In genomic region chrX:107450823-107451509, GRCh38 we compare ENCODE assay signal across 9 cellular contexts. TPM values are rescaled to one million over a fixed set of nuclear protein-coding genes. Genes with fewer than 3 reads are reported as not detected.
DNase-seq lines count a peak whose midpoint lies in the region; ATAC-seq and TF ChIP-seq lines count a peak whose summit lies in the region.
"Had no signal": no experiment of that assay in that cellular context is flagged by ENCODE, and none has a peak within 500 bp of the region (broad histone marks: within the 10 kb centered on the region; RNA-seq: fewer than 3 reads in every experiment).

No MANE protein-coding gene starts in this region.

- H3K27ac Mint-ChIP-seq in CD4-positive, alpha-beta T cell = no peak overlapping the region
- H3K27ac Mint-ChIP-seq in activated B cell treated with CpG ODN at 0.5 μM for 24 hours = no peak overlapping the region

- peaks cover 11% of the 10 kb centered on the region for H3K4me1 Mint-ChIP-seq in CD4-positive, alpha-beta T cell (ENCODE audit: low read depth)
- H3K4me1 Mint-ChIP-seq in activated B cell treated with CpG ODN at 0.5 μM for 24 hours = peaks cover 23% of the 10 kb centered on the region

- H3K4me3 Mint-ChIP-seq in CD4-positive, alpha-beta T cell = peak overlapping the region; percentile 70
- H3K4me3 Mint-ChIP-seq in activated B cell treated with CpG ODN at 0.5 μM for 24 hours = peak overlapping the region; percentile 77

- H3K27me3 Mint-ChIP-seq in CD4-positive, alpha-beta T cell = peaks cover 61% of the 10 kb centered on the region
- H3K27me3 Mint-ChIP-seq in activated B cell treated with CpG ODN at 0.5 μM for 24 hours = no peaks in the 10 kb centered on the region

- intact Hi-C loops in CD4-positive, alpha-beta T cell (cut with DNase I, micrococcal nuclease) = no loop called here
- intact Hi-C loops in activated B cell treated with CpG ODN at 0.5 μM for 24 hours (cut with micrococcal nuclease) = loop anchor here (1.0 to 10.0 kb wide), 2 partner anchors 177 to 324 kb away; partner anchors contain the start of genes NCBP2L, PRPS1 and TSC22D3
- intact Hi-C loops in left lung (cut with DNase I) = no loop called here

- POLR2A ChIA-PET in CD4-positive, alpha-beta T cell (lab: Charles Lee) = no interaction called here
- POLR2A ChIA-PET in activated B cell treated with CpG ODN at 0.5 μM for 24 hours (lab: Charles Lee) = interaction anchor here (0.9 kb wide), 1 partner anchor 9 kb away, joined by 3 read pairs; no protein-coding TSS in a partner anchor

- TF ChIP-seq CTCF in CD4-positive, alpha-beta T cell (IDR thresholded peaks at IDR 0.05) = no peak
- TF ChIP-seq CTCF in GM12874 (IDR thresholded peaks at IDR 0.05; ENCODE audit: insufficient read depth, low read depth, low read length) (peak; percentile 24; the same call in 1 of the 2 replicates), activated B cell treated with CpG ODN at 0.5 μM for 24 hours (IDR thresholded peaks at IDR 0.05) (no peak), left lung (IDR thresholded peaks at IDR 0.05) (no peak)

- H3K27ac ChIP-seq in CD4-positive, alpha-beta T cell (ENCODE audit: low read depth, low read length) = no peak overlapping the region
- H3K27ac ChIP-seq in left lung = no peak overlapping the region
- H3K27ac ChIP-seq: KMS-11 had no signal

- H3K9me3 Mint-ChIP-seq in CD4-positive, alpha-beta T cell = no peaks in the 10 kb centered on the region
- no peaks in the 10 kb centered on the region for H3K9me3 Mint-ChIP-seq in activated B cell treated with CpG ODN at 0.5 μM for 24 hours

- no peaks in the 10 kb centered on the region for H3K4me1 ChIP-seq in left lung

- no peaks in the 10 kb centered on the region for H3K9me3 ChIP-seq in CD4-positive, alpha-beta T cell (ENCODE audit: control insufficient read depth, low read length)
- H3K9me3 ChIP-seq in left lung = no peaks in the 10 kb centered on the region

- H3K36me3 Mint-ChIP-seq in CD4-positive, alpha-beta T cell (ENCODE audit: low read depth) = no peaks in the 10 kb centered on the region
- H3K36me3 Mint-ChIP-seq in activated B cell treated with CpG ODN at 0.5 μM for 24 hours (ENCODE audit: low read depth) = no peaks in the 10 kb centered on the region

- CTCF ChIA-PET in CD4-positive, alpha-beta T cell (lab: Charles Lee) = interaction anchor here (1.4 kb wide), 1 partner anchor 8 kb away, joined by 3 read pairs; no protein-coding TSS in a partner anchor
- CTCF ChIA-PET in activated B cell treated with CpG ODN at 0.5 μM for 24 hours (lab: Charles Lee) = no interaction called here

- H3K27me3 ChIP-seq in CD4-positive, alpha-beta T cell (ENCODE audit: control insufficient read depth, insufficient read depth, low read length) = peaks cover 27% of the 10 kb centered on the region
- peaks cover 22 to 63% of the 10 kb centered on the region in 2 donors for H3K27me3 ChIP-seq in left lung

- H3K36me3 ChIP-seq in left lung = no peaks in the 10 kb centered on the region

- no peak for ATAC-seq in CD4-positive, alpha-beta T cell (ENCODE audit: poor library complexity)
- peak; percentile 38 for ATAC-seq in activated B cell treated with CpG ODN at 0.5 μM for 24 hours (ENCODE audit: low read depth)
- ATAC-seq in left lung = peak; percentile 20
- no peak for ATAC-seq in GM21576 (IDR thresholded peaks at IDR 0.05; ENCODE audit: unreplicated experiment)
- no peak for ATAC-seq in HG03442 (IDR thresholded peaks at IDR 0.05; ENCODE audit: unreplicated experiment)
- ATAC-seq in HG03457 (IDR thresholded peaks at IDR 0.05; ENCODE audit: unreplicated experiment) = no peak

- no peak for DNase-seq in CD4-positive, alpha-beta T cell
- no peak for DNase-seq in activated B cell treated with CpG ODN at 0.5 μM for 24 hours
- DNase-seq in left lung = no peak
- no peak for DNase-seq in NCI-H1105 treated with DMSO at 0.1 percent for 48 hours (lab: John Stamatoyannopoulos, UW)

- no peak overlapping the region for H3K4me3 ChIP-seq in left lung

RNA-seq across cellular contexts. Expression of gene FRMPD3, which starts 1.5 kb away (rescaled TPM):
- total RNA-seq in CD4-positive, alpha-beta T cell = under 1 TPM in 1 of 2 experiments, not detected in 1; 0.06 TPM
- total RNA-seq in activated B cell treated with CpG ODN at 0.5 μM for 24 hours (0.22 and 0.24 TPM in 2 replicates), left lung (under 1 TPM; 0.32 to 0.39 TPM)

Comparison
In these comparisons a context has a peak if more than half of its experiments do, and no peak if none do; other contexts are left out.
1. ATAC-seq: peak in activated B cell treated with CpG ODN at 0.5 μM for 24 hours (single experiment) and left lung (single experiment); none in CD4-positive, alpha-beta T cell (single experiment), GM21576 (single experiment), HG03442 (single experiment) and HG03457 (single experiment).